ENCODE assay signal across 9 cellular contexts in the genomic region with DNA sequence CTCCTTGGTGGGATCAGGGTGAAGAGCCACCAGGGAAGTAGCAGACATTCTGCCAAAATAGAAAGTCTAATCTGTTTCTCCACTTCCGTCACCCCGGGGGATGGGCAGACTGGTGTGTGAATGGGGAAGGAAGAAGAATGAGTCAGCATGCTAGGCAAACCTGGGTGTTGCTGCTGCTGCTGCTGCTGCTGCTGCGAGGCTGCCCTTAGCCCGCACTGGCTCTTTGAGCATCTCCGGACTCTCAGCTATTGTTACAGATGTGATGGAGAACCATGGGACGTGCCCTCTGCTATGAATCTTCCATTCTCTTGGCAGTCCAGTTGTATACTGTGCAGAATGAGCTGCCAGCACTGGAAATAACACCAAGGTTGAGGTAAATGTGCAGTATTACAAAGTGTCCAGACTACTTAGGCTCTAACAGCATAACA.
DNase-seq lines count a peak whose midpoint lies in the region; ATAC-seq, FAIRE-seq and TF ChIP-seq lines count a peak whose summit lies in the region.
"Had no signal": no experiment of that assay in that cellular context is flagged by ENCODE, and none has a peak within 500 bp of the region (broad histone marks: within the 10 kb centered on the region; RNA-seq: fewer than 3 reads in every experiment).

No MANE protein-coding gene starts in this region.

- no peaks in the 10 kb centered on the region for H3K27me3 Mint-ChIP-seq in activated T-helper 2 cell treated with anti-CD3 and anti-CD28 coated beads, Interferon-gamma antibody, Interleukin-2, Interleukin-4, amounts not matched to agents 10 μg/mL and 5 μg/mL and 100 μg/mL, durations not matched to agents 14 hours and 24 hours and 36 hours (ENCODE audit: low read depth)

- H3K9me3 ChIP-seq in RWPE2 (ENCODE audit: severe bottlenecking) (no peaks in the 10 kb centered on the region), small intestine (ENCODE audit: control insufficient read depth, low read depth) (no peaks in the 10 kb centered on the region)

- TF ChIP-seq CTCF in RWPE2 (IDR thresholded peaks at IDR 0.05; ENCODE audit: poor library complexity, severe bottlenecking), result no peak

- H3K4me1 ChIP-seq in RWPE2 (ENCODE audit: insufficient read depth, poor library complexity, severe bottlenecking) (peaks cover 22% of the 10 kb centered on the region), small intestine (ENCODE audit: control insufficient read depth in 2 of 2, insufficient read depth in 1 of 2, low read depth in 1 of 2, low read length in 1 of 2) (no peaks in the 10 kb centered on the region)

- H3K36me3 ChIP-seq in RWPE2 (ENCODE audit: low read depth), result no peaks in the 10 kb centered on the region
- no peaks in the 10 kb centered on the region for H3K36me3 ChIP-seq in small intestine (ENCODE audit: control insufficient read depth in 2 of 2, insufficient read depth in 2 of 2, low read length in 2 of 2)

- no peaks in the 10 kb centered on the region for H3K27me3 ChIP-seq in RWPE2 (ENCODE audit: insufficient read depth, poor library complexity, severe bottlenecking)
- H3K27me3 ChIP-seq in small intestine (ENCODE audit: control insufficient read depth in 2 of 2, insufficient read depth in 2 of 2, low read length in 2 of 2), result no peaks in the 10 kb centered on the region

- FAIRE-seq in small intestine (lab: Jason Lieb, UNC), result no peak

- H3K27ac ChIP-seq in RWPE2 (ENCODE audit: poor library complexity, severe bottlenecking) (no peak overlapping the region), small intestine (ENCODE audit: low read depth in 1 of 2, low read length in 1 of 2) (no peak overlapping the region)

- peaks cover 3% of the 10 kb centered on the region for H3K9me3 Mint-ChIP-seq in activated T-helper 2 cell treated with anti-CD3 and anti-CD28 coated beads, Interferon-gamma antibody, Interleukin-2, Interleukin-4, amounts not matched to agents 10 μg/mL and 5 μg/mL and 100 μg/mL, durations not matched to agents 14 hours and 24 hours and 36 hours

- H3K27ac Mint-ChIP-seq in activated T-helper 2 cell treated with anti-CD3 and anti-CD28 coated beads, Interferon-gamma antibody, Interleukin-2, Interleukin-4, amounts not matched to agents 10 μg/mL and 5 μg/mL and 100 μg/mL, durations not matched to agents 14 hours and 24 hours and 36 hours, result peak overlapping the region; percentile 5

- intact Hi-C loops in activated T-helper 2 cell treated with anti-CD3 and anti-CD28 coated beads, Interferon-gamma antibody, Interleukin-2, Interleukin-4, amounts not matched to agents 10 μg/mL and 5 μg/mL and 100 μg/mL, durations not matched to agents 14 hours and 24 hours and 36 hours (cut with micrococcal nuclease), result loop anchor here (1.0 to 5.0 kb wide), 4 partner anchors 18 to 157 kb away; a partner anchor contains a TSS
- intact Hi-C loops in Right ventricle myocardium superior (cut with DNase I), result no loop called here

- H3K4me1 Mint-ChIP-seq in activated T-helper 2 cell treated with anti-CD3 and anti-CD28 coated beads, Interferon-gamma antibody, Interleukin-2, Interleukin-4, amounts not matched to agents 10 μg/mL and 5 μg/mL and 100 μg/mL, durations not matched to agents 14 hours and 24 hours and 36 hours (ENCODE audit: low read depth), result peaks cover 37% of the 10 kb centered on the region

- peak; percentile 99 for ATAC-seq in GM18867 (IDR thresholded peaks at IDR 0.05; ENCODE audit: unreplicated experiment)
- ATAC-seq in HG03066 (IDR thresholded peaks at IDR 0.05; ENCODE audit: low read depth, unreplicated experiment), result peak; percentile 98
- ATAC-seq in RWPE2 (ENCODE audit: low read depth), result peak; percentile 95
- peak; percentile 76 for ATAC-seq in Right ventricle myocardium superior (ENCODE audit: poor library complexity)
- ATAC-seq: HCT116 had no signal

- DNase-seq in AML-193 (lab: John Stamatoyannopoulos, UW) (peak; percentile 71 to 79), RWPE2 (ENCODE audit: low spot score) (peak; percentile 73), Right ventricle myocardium superior (peak; percentile 83), small intestine (peak; percentile 61), NCI-H1436 (lab: John Stamatoyannopoulos, UW) (no peak)
- peak; percentile 62 for DNase-seq in activated T-helper 2 cell treated with anti-CD3 and anti-CD28 coated beads, Interferon-gamma antibody, Interleukin-2, Interleukin-4, amounts not matched to agents 10 μg/mL and 5 μg/mL and 100 μg/mL, durations not matched to agents 14 hours and 24 hours and 36 hours (ENCODE audit: low spot score)

- H3K4me3 ChIP-seq in RWPE2 (ENCODE audit: severe bottlenecking), result no peak overlapping the region
- no peak overlapping the region for H3K4me3 ChIP-seq in small intestine (ENCODE audit: low read depth in 1 of 2, low read length in 2 of 2)

- WGBS in small intestine, 3 donors, result 26 to 29% (median 28%) methylated on average over 6 of the region's 6 CpGs

- H3K36me3 Mint-ChIP-seq in activated T-helper 2 cell treated with anti-CD3 and anti-CD28 coated beads, Interferon-gamma antibody, Interleukin-2, Interleukin-4, amounts not matched to agents 10 μg/mL and 5 μg/mL and 100 μg/mL, durations not matched to agents 14 hours and 24 hours and 36 hours (ENCODE audit: low read depth), result peaks cover 4% of the 10 kb centered on the region

- H3K4me3 Mint-ChIP-seq in activated T-helper 2 cell treated with anti-CD3 and anti-CD28 coated beads, Interferon-gamma antibody, Interleukin-2, Interleukin-4, amounts not matched to agents 10 μg/mL and 5 μg/mL and 100 μg/mL, durations not matched to agents 14 hours and 24 hours and 36 hours (ENCODE audit: low read depth), result no peak overlapping the region
